8 cellular contexts compared by ENCODE assay signal in genomic region chr6:30481965-30482644, GRCh38. TPM values are rescaled to one million over a fixed set of nuclear protein-coding genes. Genes with fewer than 3 reads are reported as not detected.
A peak's percentile ranks its signal among the peaks of the same experiment; 100 is the strongest.
DNase-seq lines count a peak whose midpoint lies in the region; ATAC-seq and TF ChIP-seq lines count a peak whose summit lies in the region.
"Not testable (repeated sequence)": the region's sequence is repeated elsewhere in the genome, so short reads cannot be mapped to it uniquely, and the experiment has no call there.

No MANE protein-coding gene starts in this region.

- DNase-seq in AG20443 (ENCODE audit: low spot score) (peak; percentile 81), Peyer's patch (peak; percentile 81 to 92 (median 84)), dermis microvascular lymphatic vessel endothelial cell (ENCODE audit: low read depth in 2 of 2) (peak; percentile 49 to 79), left colon (peak; percentile 54 to 89)
- not testable (repeated sequence) for DNase-seq in LNCaP clone FGC (ENCODE audit: low read depth)
- DNase-seq in activated CD8-positive, alpha-beta memory T cell treated with anti-CD3 and anti-CD28 coated beads, Interleukin-2, amount 10 ng/mL, durations not matched to agents 7 days and 5 days: peak; percentile 87
- DNase-seq in stimulated activated CD4-positive, alpha-beta T cell treated with anti-CD3 and anti-CD28 coated beads, Interleukin-1b, Interleukin-23, amount 100 ng/mL, for 1 hour (ENCODE audit: low read depth in 2 of 2): peak; percentile 55 to 76

- H3K9me3 Mint-ChIP-seq in activated CD8-positive, alpha-beta memory T cell treated with anti-CD3 and anti-CD28 coated beads, Interleukin-2, amount 10 ng/mL, durations not matched to agents 7 days and 5 days (ENCODE audit: low read depth): not testable (repeated sequence)

- not testable (repeated sequence) for TF ChIP-seq POLR2A in Peyer's patch (IDR thresholded peaks at IDR 0.05)

- H3K4me1 ChIP-seq in Peyer's patch: not testable (repeated sequence)

- not testable (repeated sequence) for H3K27ac ChIP-seq in Peyer's patch

- H3K4me3 Mint-ChIP-seq in activated CD8-positive, alpha-beta memory T cell treated with anti-CD3 and anti-CD28 coated beads, Interleukin-2, amount 10 ng/mL, durations not matched to agents 7 days and 5 days: not testable (repeated sequence)

- TF ChIP-seq CTCF in LNCaP clone FGC (IDR thresholded peaks at IDR 0.05; ENCODE audit: control insufficient read depth, extremely low read depth, insufficient read depth) (peak; percentile 80), Peyer's patch (IDR thresholded peaks at IDR 0.05) (peak; percentile 50 to 86 (median 81))

- H3K36me3 ChIP-seq in Peyer's patch: not testable (repeated sequence)

- ATAC-seq in GM19397 (IDR thresholded peaks at IDR 0.05; ENCODE audit: unreplicated experiment) (peak; percentile 61), left colon (peak; percentile 94)
- peak; percentile 91 for ATAC-seq in activated CD8-positive, alpha-beta memory T cell treated with anti-CD3 and anti-CD28 coated beads, Interleukin-2, amount 10 ng/mL, durations not matched to agents 7 days and 5 days

- not testable (repeated sequence) for H3K36me3 Mint-ChIP-seq in activated CD8-positive, alpha-beta memory T cell treated with anti-CD3 and anti-CD28 coated beads, Interleukin-2, amount 10 ng/mL, durations not matched to agents 7 days and 5 days

- H3K9me3 ChIP-seq in Peyer's patch: not testable (repeated sequence)

- H3K27ac Mint-ChIP-seq in activated CD8-positive, alpha-beta memory T cell treated with anti-CD3 and anti-CD28 coated beads, Interleukin-2, amount 10 ng/mL, durations not matched to agents 7 days and 5 days: not testable (repeated sequence)

- not testable (repeated sequence) for H3K4me3 ChIP-seq in LNCaP clone FGC (ENCODE audit: low read depth, low read length); Peyer's patch

- peaks cover 64% of the 10 kb centered on the region for H3K27me3 Mint-ChIP-seq in activated CD8-positive, alpha-beta memory T cell treated with anti-CD3 and anti-CD28 coated beads, Interleukin-2, amount 10 ng/mL, durations not matched to agents 7 days and 5 days

- H3K4me1 Mint-ChIP-seq in activated CD8-positive, alpha-beta memory T cell treated with anti-CD3 and anti-CD28 coated beads, Interleukin-2, amount 10 ng/mL, durations not matched to agents 7 days and 5 days: peaks cover 23% of the 10 kb centered on the region

- not testable (repeated sequence) for H3K27me3 ChIP-seq in Peyer's patch

- intact Hi-C loops in left colon (cut with DNase I, micrococcal nuclease): loop anchor here (5.0 to 10.0 kb wide), 2 partner anchors 50 to 63 kb away; no protein-coding TSS in a partner anchor

- CTCF ChIA-PET in activated CD8-positive, alpha-beta memory T cell treated with anti-CD3 and anti-CD28 coated beads, Interleukin-2, amount 10 ng/mL, durations not matched to agents 7 days and 5 days (lab: Charles Lee): interaction anchor here (0.6 to 10.0 kb wide), 51 partner anchors 10 to 601 kb away, joined by 3 to 305 read pairs (median 4); partner anchors contain the start of genes ABCF1, DHX16, GNL1 and MDC1

RNA-seq across cellular contexts. Expression of gene HLA-E, which starts 7.2 kb away (rescaled TPM):
- total RNA-seq in Peyer's patch (100 to 1,000 TPM; 313 to 404 (median 383) TPM), dermis microvascular lymphatic vessel endothelial cell (465 and 1,088 TPM in 2 replicates), left colon (100 to 1,000 TPM; 332 to 370 TPM)
- 100 to 1,000 TPM; 395 to 602 TPM for total RNA-seq in activated CD8-positive, alpha-beta memory T cell treated with anti-CD3 and anti-CD28 coated beads, Interleukin-2, amount 10 ng/mL, durations not matched to agents 7 days and 5 days
